Comparison of ENCODE assay signal across 1 cellular context in genomic region chr17:17206913-17207368, GRCh38.
TF ChIP-seq lines count a peak whose summit lies in the region.

No MANE protein-coding gene starts in this region.

TF ChIP-seq in endothelial cell of umbilical vein, 7 proteins besides CTCF, POLR2A, EP300 and RAD21:
- TF ChIP-seq EZH2 (IDR thresholded peaks at IDR 0.05; ENCODE audit: borderline replicate concordance, low read depth, low read length, severe bottlenecking): no peak
- no peak for TF ChIP-seq JUN (IDR thresholded peaks at IDR 0.05; ENCODE audit: borderline replicate concordance, insufficient read depth, insufficient read length, low read depth)
- no peak for TF ChIP-seq MYC (IDR thresholded peaks at IDR 0.05; ENCODE audit: low read depth, low read length)
- no peak for TF ChIP-seq GATA2 (IDR thresholded peaks at IDR 0.05; ENCODE audit: insufficient read depth, insufficient read length, low read depth, low read length)
- no peak for TF ChIP-seq POLR2AphosphoS5 (IDR thresholded peaks at IDR 0.05; ENCODE audit: insufficient read depth, low read depth, low read length)
- no peak for TF ChIP-seq FOS (IDR thresholded peaks at IDR 0.05; ENCODE audit: borderline replicate concordance, insufficient read depth, low read length)
- no peak for TF ChIP-seq MAX (IDR thresholded peaks at IDR 0.05; ENCODE audit: insufficient read depth, insufficient read length)
